ENCODE assay signal across 1 cellular context in the genomic region with DNA sequence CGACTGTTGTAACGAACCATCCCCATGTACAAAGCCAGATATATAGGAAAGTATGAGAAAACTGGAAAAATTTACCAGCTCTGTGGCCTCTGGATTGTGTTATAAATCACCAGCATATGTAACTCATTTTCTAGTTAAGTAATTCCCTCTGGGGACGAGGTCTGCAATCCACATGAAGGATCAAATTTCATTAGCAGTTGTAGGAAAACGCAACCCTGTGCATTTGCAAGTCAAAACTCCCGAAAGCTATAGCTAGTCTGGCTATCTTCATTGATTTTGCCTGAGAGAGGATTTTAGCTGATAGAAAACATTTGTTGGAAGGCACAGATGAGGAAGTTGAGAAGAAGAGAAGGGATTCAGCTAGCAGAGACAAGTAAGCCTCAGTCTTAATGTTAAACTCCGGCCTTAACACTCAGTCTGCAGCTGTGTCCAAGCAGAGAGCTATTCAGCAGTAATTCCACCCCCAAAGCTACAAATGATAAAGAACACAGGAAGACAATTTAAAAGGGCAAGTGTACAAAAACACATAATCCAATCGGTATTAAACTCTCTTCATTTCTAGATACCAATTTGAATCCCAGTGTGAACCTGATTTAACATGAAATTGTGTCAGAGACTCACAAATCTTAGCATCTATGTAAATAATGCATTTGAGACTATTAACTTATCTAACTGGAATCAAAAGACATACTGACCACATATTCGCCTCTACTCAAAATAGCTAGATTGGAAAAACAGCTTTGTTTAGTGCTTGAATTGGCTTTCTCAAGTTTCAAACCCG.
TF ChIP-seq lines count a peak whose summit lies in the region.

No MANE protein-coding gene starts in this region.

TF ChIP-seq in K562, 482 proteins besides CTCF, POLR2A, EP300 and RAD21 (continued from another document and continues in another):
- TF ChIP-seq, protein P1, sequence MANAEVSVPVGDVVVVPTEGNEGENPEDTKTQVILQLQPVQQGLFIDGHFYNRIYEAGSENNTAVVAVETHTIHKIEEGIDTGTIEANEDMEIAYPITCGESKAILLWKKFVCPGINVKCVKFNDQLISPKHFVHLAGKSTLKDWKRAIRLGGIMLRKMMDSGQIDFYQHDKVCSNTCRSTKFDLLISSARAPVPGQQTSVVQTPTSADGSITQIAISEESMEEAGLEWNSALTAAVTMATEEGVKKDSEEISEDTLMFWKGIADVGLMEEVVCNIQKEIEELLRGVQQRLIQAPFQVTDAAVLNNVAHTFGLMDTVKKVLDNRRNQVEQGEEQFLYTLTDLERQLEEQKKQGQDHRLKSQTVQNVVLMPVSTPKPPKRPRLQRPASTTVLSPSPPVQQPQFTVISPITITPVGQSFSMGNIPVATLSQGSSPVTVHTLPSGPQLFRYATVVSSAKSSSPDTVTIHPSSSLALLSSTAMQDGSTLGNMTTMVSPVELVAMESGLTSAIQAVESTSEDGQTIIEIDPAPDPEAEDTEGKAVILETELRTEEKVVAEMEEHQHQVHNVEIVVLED (CRISPR knock-in tag; IDR thresholded peaks at IDR 0.05): no peak
- TF ChIP-seq PML (IDR thresholded peaks at IDR 0.05; ENCODE audit: low read length) (peak; percentile 75; the same call in 1 of the 2 replicates), KDM5B (IDR thresholded peaks at IDR 0.05; ENCODE audit: insufficient replicate concordance, low read depth, low read length) (peak; percentile 46), NFE2 (IDR thresholded peaks at IDR 0.05; ENCODE audit: low read depth) (peak; percentile 29; the same call in 1 of the 2 replicates), SRSF9 (IDR thresholded peaks at IDR 0.05; ENCODE audit: borderline replicate concordance, low read depth, low read length) (no peak), E2F1 (CRISPR knock-in tag; IDR thresholded peaks at IDR 0.05) (no peak), ZNF511 (CRISPR knock-in tag; IDR thresholded peaks at IDR 0.05) (no peak), NFRKB (IDR thresholded peaks at IDR 0.05; ENCODE audit: low read depth) (0 out of 2 replicates have a peak, but pooled peaks have one; percentile 38), PHF8 (IDR thresholded peaks at IDR 0.05; ENCODE audit: borderline replicate concordance, low read length) (0 out of 2 replicates have a peak, but pooled peaks have one; percentile 20), E2F8 (IDR thresholded peaks at IDR 0.05; ENCODE audit: low read depth, partially characterized antibody) (peak; percentile 26), EHMT2 (IDR thresholded peaks at IDR 0.05) (no peak), STAT5B (CRISPR knock-in tag; IDR thresholded peaks at IDR 0.05) (no peak), YBX1 (IDR thresholded peaks at IDR 0.05) (no peak), KDM4B (IDR thresholded peaks at IDR 0.05; ENCODE audit: borderline replicate concordance in 2 of 2, low read depth in 1 of 2) (no peak), HCFC1 (IDR thresholded peaks at IDR 0.05; ENCODE audit: low read depth, low read length) (no peak), ZBTB5 (IDR thresholded peaks at IDR 0.05) (no peak), ZNF134 (CRISPR knock-in tag; conservative IDR thresholded peaks at IDR 0.05) (no peak), ZNF551 (CRISPR knock-in tag; IDR thresholded peaks at IDR 0.05) (no peak), ZNF316 (IDR thresholded peaks at IDR 0.05) (0 out of 2 replicates have a peak, but pooled peaks have one; percentile 13), TEAD4 (IDR thresholded peaks at IDR 0.05; ENCODE audit: low read length) (peak; percentile 2; the same call in 1 of the 2 replicates), TEAD4 (CRISPR knock-in tag; IDR thresholded peaks at IDR 0.05; ENCODE audit: borderline replicate concordance) (no peak), POLR2G (IDR thresholded peaks at IDR 0.05; ENCODE audit: low read depth, low read length) (peak; percentile 36; the same call in 1 of the 2 replicates), FOXJ2 (tag; IDR thresholded peaks at IDR 0.05) (no peak), BRD4 (IDR thresholded peaks at IDR 0.05) (0 out of 2 replicates have a peak, but pooled peaks have one; percentile 37), POLR2AphosphoS5 (IDR thresholded peaks at IDR 0.05; ENCODE audit: control insufficient read depth, insufficient read depth, low read depth, low read length) (peak; percentile 53; the same call in 1 of the 2 replicates), JUN (IDR thresholded peaks at IDR 0.05; ENCODE audit: borderline replicate concordance, low read depth, low read length) (0 out of 2 replicates have a peak, but pooled peaks have one; percentile 28), JUN (CRISPR knock-in tag; IDR thresholded peaks at IDR 0.05; ENCODE audit: borderline replicate concordance) (no peak), ZNF282 (CRISPR knock-in tag; IDR thresholded peaks at IDR 0.05) (no peak), TAL1 (IDR thresholded peaks at IDR 0.05) (no peak), LEF1 (IDR thresholded peaks at IDR 0.05) (0 out of 2 replicates have a peak, but pooled peaks have one; percentile 21), SMARCA4 (IDR thresholded peaks at IDR 0.05) (peak; percentile 50; the same call in 1 of the 2 replicates), TEAD1 (CRISPR knock-in tag; IDR thresholded peaks at IDR 0.05) (no peak), SRF (CRISPR knock-in tag; IDR thresholded peaks at IDR 0.05) (no peak), ZBTB7A (IDR thresholded peaks at IDR 0.05; ENCODE audit: borderline replicate concordance, control insufficient read depth, low read depth, low read length) (no peak), ZNF41 (CRISPR knock-in tag; conservative IDR thresholded peaks at IDR 0.05) (no peak), ARID1B (IDR thresholded peaks at IDR 0.05) (peak; percentile 35; the same call in 1 of the 2 replicates), MXI1 (IDR thresholded peaks at IDR 0.05; ENCODE audit: low read depth, low read length) (0 out of 2 replicates have a peak, but pooled peaks have one; percentile 23), MLX (CRISPR knock-in tag; conservative IDR thresholded peaks at IDR 0.05) (0 out of 4 replicates have a peak, but pooled peaks of 1 of the 2 experiments have one; percentile 63), EP400 (IDR thresholded peaks at IDR 0.05) (peak; percentile 31; the same call in 1 of the 2 replicates), ZZZ3 (IDR thresholded peaks at IDR 0.05) (0 out of 2 replicates have a peak, but pooled peaks have one; percentile 54), PBX2 (CRISPR knock-in tag; IDR thresholded peaks at IDR 0.05; ENCODE audit: low read depth) (no peak), PBX2 (tag; conservative IDR thresholded peaks at IDR 0.05; ENCODE audit: low read depth) (peak; percentile 32; the same call in 1 of the 2 replicates), ZNF79 (CRISPR knock-in tag; IDR thresholded peaks at IDR 0.05; ENCODE audit: low read depth) (no peak), HDAC1 (IDR thresholded peaks at IDR 0.05) (peak in 1 of 2 experiments; percentile 25; a peak in 1 of 4 replicates), TBP (optimal IDR thresholded peaks at IDR 0.05; ENCODE audit: low read depth, low read length) (peak; percentile 85), ATF7 (IDR thresholded peaks at IDR 0.05) (peak; percentile 3; the same call in 1 of the 2 replicates), MCM3 (IDR thresholded peaks at IDR 0.05) (no peak), CBFB (CRISPR knock-in tag; IDR thresholded peaks at IDR 0.05) (no peak)
- TF ChIP-seq, protein P2, sequence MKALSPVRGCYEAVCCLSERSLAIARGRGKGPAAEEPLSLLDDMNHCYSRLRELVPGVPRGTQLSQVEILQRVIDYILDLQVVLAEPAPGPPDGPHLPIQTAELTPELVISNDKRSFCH (CRISPR knock-in tag; IDR thresholded peaks at IDR 0.05): no peak
- TF ChIP-seq, protein P2 (tag; IDR thresholded peaks at IDR 0.05): no peak
- TF ChIP-seq, protein P3, sequence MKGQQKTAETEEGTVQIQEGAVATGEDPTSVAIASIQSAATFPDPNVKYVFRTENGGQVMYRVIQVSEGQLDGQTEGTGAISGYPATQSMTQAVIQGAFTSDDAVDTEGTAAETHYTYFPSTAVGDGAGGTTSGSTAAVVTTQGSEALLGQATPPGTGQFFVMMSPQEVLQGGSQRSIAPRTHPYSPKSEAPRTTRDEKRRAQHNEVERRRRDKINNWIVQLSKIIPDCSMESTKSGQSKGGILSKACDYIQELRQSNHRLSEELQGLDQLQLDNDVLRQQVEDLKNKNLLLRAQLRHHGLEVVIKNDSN (CRISPR knock-in tag; IDR thresholded peaks at IDR 0.05): no peak
- TF ChIP-seq, protein P4, sequence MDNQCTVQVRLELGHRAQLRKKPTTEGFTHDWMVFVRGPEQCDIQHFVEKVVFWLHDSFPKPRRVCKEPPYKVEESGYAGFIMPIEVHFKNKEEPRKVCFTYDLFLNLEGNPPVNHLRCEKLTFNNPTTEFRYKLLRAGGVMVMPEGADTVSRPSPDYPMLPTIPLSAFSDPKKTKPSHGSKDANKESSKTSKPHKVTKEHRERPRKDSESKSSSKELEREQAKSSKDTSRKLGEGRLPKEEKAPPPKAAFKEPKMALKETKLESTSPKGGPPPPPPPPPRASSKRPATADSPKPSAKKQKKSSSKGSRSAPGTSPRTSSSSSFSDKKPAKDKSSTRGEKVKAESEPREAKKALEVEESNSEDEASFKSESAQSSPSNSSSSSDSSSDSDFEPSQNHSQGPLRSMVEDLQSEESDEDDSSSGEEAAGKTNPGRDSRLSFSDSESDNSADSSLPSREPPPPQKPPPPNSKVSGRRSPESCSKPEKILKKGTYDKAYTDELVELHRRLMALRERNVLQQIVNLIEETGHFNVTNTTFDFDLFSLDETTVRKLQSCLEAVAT (IDR thresholded peaks at IDR 0.05): peak; percentile 38 to 70; a peak in 2 of 4 replicates
